ENCODE assay signal across 8 cellular contexts in genomic region chr22:46737976-46738641, GRCh38. TPM values are rescaled to one million over a fixed set of nuclear protein-coding genes. Genes with fewer than 3 reads are reported as not detected.
DNase-seq lines count a peak whose midpoint lies in the region; ATAC-seq, FAIRE-seq and TF ChIP-seq lines count a peak whose summit lies in the region.

Gene CERK (minus strand): TSS chr22:46738252. CDS start chr22:46738148, 104 bp downstream.

- H4K20me1 ChIP-seq in endothelial cell of umbilical vein (replicated peaks; ENCODE audit: control insufficient read depth, extremely low read depth, insufficient read depth, low read length): no peaks in the 10 kb centered on the region

- peak within 1 kb of the TSS; percentile 77 for H3K27ac Mint-ChIP-seq in stimulated activated memory B cell treated with anti-CD40 and anti-IgM and Interleukin-4, amounts not matched to agents 10 μg/mL and 1 μg/mL and 100 μg/mL, for 72 hours

- H3K27me3 Mint-ChIP-seq in stimulated activated memory B cell treated with anti-CD40 and anti-IgM and Interleukin-4, amounts not matched to agents 10 μg/mL and 1 μg/mL and 100 μg/mL, for 72 hours: no peaks in the 10 kb centered on the region

- peak; percentile 69 for TF ChIP-seq POLR2A in endothelial cell of umbilical vein (IDR thresholded peaks at IDR 0.05; ENCODE audit: low read depth, low read length)

- H3K9ac ChIP-seq in endothelial cell of umbilical vein (replicated peaks; ENCODE audit: extremely low read depth, insufficient read depth, low read length): peak within 1 kb of the TSS; percentile 94

- ATAC-seq in stimulated activated memory B cell treated with anti-CD40 and anti-IgM and Interleukin-4, amounts not matched to agents 10 μg/mL and 1 μg/mL and 100 μg/mL, for 72 hours: peak; percentile 76
- no peak for ATAC-seq in GM18520 (IDR thresholded peaks at IDR 0.05; ENCODE audit: unreplicated experiment)

- peak within 1 kb of the TSS; percentile 91 for H3K4me2 ChIP-seq in endothelial cell of umbilical vein (ENCODE audit: insufficient read depth, low read length)

- no peaks in the 10 kb centered on the region for H3K9me3 ChIP-seq in endothelial cell of umbilical vein (replicated peaks; ENCODE audit: control insufficient read depth, insufficient read depth, low read length)

- DNase-seq in EL (peak; percentile 76), HEK293T (ENCODE audit: extremely low spot score) (peak; percentile 77), NOMO-1 (lab: John Stamatoyannopoulos, UW; ENCODE audit: unreplicated experiment in 2 of 2) (peak; percentile 44 to 61), endothelial cell of umbilical vein (ENCODE audit: low read depth, low spot score) (peak; percentile 73), mesenteric fat pad (ENCODE audit: low spot score) (no peak)
- peak; percentile 73 for DNase-seq in activated CD8-positive, alpha-beta memory T cell treated with anti-CD3 and anti-CD28 coated beads, Interleukin-2, amount 50 U/mL, for 48 hours

- peak; percentile 75 for FAIRE-seq in endothelial cell of umbilical vein (lab: Jason Lieb, UNC)

- CTCF ChIA-PET in HEK293T (lab: Yijun Ruan, JAX) (interaction anchor here (0.5 kb wide), 1 partner anchor 21 kb away, joined by 3 read pairs; no protein-coding TSS in a partner anchor), endothelial cell of umbilical vein (lab: Charles Lee) (interaction anchor here (0.8 to 4.3 kb wide), 7 partner anchors 13 to 66 kb away, joined by 3 to 40 read pairs (median 3); partner anchors contain the start of gene TBC1D22A)

- H3K27me3 ChIP-seq in endothelial cell of umbilical vein (ENCODE audit: control insufficient read depth in 2 of 2, insufficient read depth in 2 of 2, low read length in 2 of 2): no peaks in the 10 kb centered on the region

- H3K79me2 ChIP-seq in endothelial cell of umbilical vein (ENCODE audit: control insufficient read depth, insufficient read depth, low read length): peaks cover 52% of the 10 kb centered on the region

- H2AFZ ChIP-seq in endothelial cell of umbilical vein (ENCODE audit: low read depth, low read length): peak within 1 kb of the TSS; percentile 45

- peak within 1 kb of the TSS; percentile 87 for H3K4me3 Mint-ChIP-seq in stimulated activated memory B cell treated with anti-CD40 and anti-IgM and Interleukin-4, amounts not matched to agents 10 μg/mL and 1 μg/mL and 100 μg/mL, for 72 hours

- POLR2A ChIA-PET in HEK293T (lab: Yijun Ruan, JAX) (interaction anchor here (1.0 to 1.5 kb wide), 2 partner anchors 13 to 24 kb away, joined by 5 to 8 read pairs; partner anchors contain the start of gene TBC1D22A), endothelial cell of umbilical vein (lab: Charles Lee) (no interaction called here)

- no TSS peak for BruUV-seq in endothelial cell of umbilical vein (replicated peaks; lab: Mats Ljungman, UMichigan)

- peak within 1 kb of the TSS; percentile 60 to 97 (median 75) for H3K4me3 ChIP-seq in endothelial cell of umbilical vein (replicated peaks in 1 of 3; ENCODE audit: insufficient read depth in 1 of 3, low read depth in 1 of 3, low read length in 3 of 3)

- dilution Hi-C loops in endothelial cell of umbilical vein (cut with MboI; ENCODE audit: extremely low pct_ligation_motif_present, low sequenced_read_pairs): no loop called here

- H3K4me1 Mint-ChIP-seq in stimulated activated memory B cell treated with anti-CD40 and anti-IgM and Interleukin-4, amounts not matched to agents 10 μg/mL and 1 μg/mL and 100 μg/mL, for 72 hours: peaks cover 57% of the 10 kb centered on the region

- no peaks in the 10 kb centered on the region for H3K36me3 ChIP-seq in endothelial cell of umbilical vein (ENCODE audit: control insufficient read depth in 2 of 2, extremely low read depth in 1 of 2, insufficient read depth in 2 of 2, low read length in 2 of 2)

- intact Hi-C loops in endothelial cell of umbilical vein (cut with micrococcal nuclease): loop anchor here (1.0 to 2.0 kb wide), 2 partner anchors 11 to 61 kb away; no protein-coding TSS in a partner anchor

- H3K9me1 ChIP-seq in endothelial cell of umbilical vein (replicated peaks; ENCODE audit: control insufficient read depth, extremely low read depth, insufficient read depth, low read length): no peaks in the 10 kb centered on the region

- no peak for TF ChIP-seq CTCF in endothelial cell of umbilical vein (IDR thresholded peaks at IDR 0.05; ENCODE audit: extremely low read depth in 1 of 2, insufficient read depth in 1 of 2, low read depth in 1 of 2, low read length in 2 of 2)

- H3K9me3 Mint-ChIP-seq in stimulated activated memory B cell treated with anti-CD40 and anti-IgM and Interleukin-4, amounts not matched to agents 10 μg/mL and 1 μg/mL and 100 μg/mL, for 72 hours: peaks cover 5% of the 10 kb centered on the region

- H3K27ac ChIP-seq in endothelial cell of umbilical vein (ENCODE audit: insufficient read depth, low read depth, low read length): peak within 1 kb of the TSS; percentile 90

- peaks cover 39% of the 10 kb centered on the region for H3K4me1 ChIP-seq in endothelial cell of umbilical vein (ENCODE audit: control insufficient read depth, extremely low read depth, insufficient read depth, low read length)

- peaks cover 5% of the 10 kb centered on the region for H3K36me3 Mint-ChIP-seq in stimulated activated memory B cell treated with anti-CD40 and anti-IgM and Interleukin-4, amounts not matched to agents 10 μg/mL and 1 μg/mL and 100 μg/mL, for 72 hours

TF ChIP-seq in HEK293T, 16 proteins besides CTCF, POLR2A, EP300 and RAD21:
- no peak for TF ChIP-seq TARDBP (IDR thresholded peaks at IDR 0.05)
- no peak for TF ChIP-seq FOXA1 (IDR thresholded peaks at IDR 0.05)
- no peak for TF ChIP-seq CTBP1 (IDR thresholded peaks at IDR 0.05; ENCODE audit: borderline replicate concordance)
- TF ChIP-seq ARNT (IDR thresholded peaks at IDR 0.05): no peak
- TF ChIP-seq NFRKB (IDR thresholded peaks at IDR 0.05): no peak
- TF ChIP-seq HDGF (IDR thresholded peaks at IDR 0.05; ENCODE audit: borderline replicate concordance): no peak
- TF ChIP-seq FOXM1 (IDR thresholded peaks at IDR 0.05; ENCODE audit: borderline replicate concordance): no peak; the same call in 1 of the 2 replicates
- TF ChIP-seq FOXK2 (IDR thresholded peaks at IDR 0.05): no peak
- no peak for TF ChIP-seq ELF4 (IDR thresholded peaks at IDR 0.05)
- no peak for TF ChIP-seq L3MBTL2 (conservative IDR thresholded peaks at IDR 0.05)
- TF ChIP-seq SUZ12 (IDR thresholded peaks at IDR 0.05): no peak
- no peak for TF ChIP-seq SP1 (IDR thresholded peaks at IDR 0.05)
- no peak for TF ChIP-seq BHLHE40 (IDR thresholded peaks at IDR 0.05; ENCODE audit: borderline replicate concordance)
- no peak for TF ChIP-seq ZNF384 (IDR thresholded peaks at IDR 0.05)
- TF ChIP-seq LEF1 (IDR thresholded peaks at IDR 0.05; ENCODE audit: borderline replicate concordance): no peak
- TF ChIP-seq PKNOX1 (IDR thresholded peaks at IDR 0.05): no peak

TF ChIP-seq in endothelial cell of umbilical vein, 7 proteins besides CTCF, POLR2A, EP300 and RAD21:
- no peak for TF ChIP-seq JUN (IDR thresholded peaks at IDR 0.05; ENCODE audit: borderline replicate concordance, insufficient read depth, insufficient read length, low read depth)
- TF ChIP-seq MAX (IDR thresholded peaks at IDR 0.05; ENCODE audit: insufficient read depth, insufficient read length): no peak
- peak; percentile 10 for TF ChIP-seq POLR2AphosphoS5 (IDR thresholded peaks at IDR 0.05; ENCODE audit: insufficient read depth, low read depth, low read length)

RNA-seq across cellular contexts. Expression of gene CERK, which starts in this region (rescaled TPM):
- 88.0 and 104 TPM in 2 replicates for total RNA-seq in endothelial cell of umbilical vein
- polyA plus RNA-seq in endothelial cell of umbilical vein: 44.1 and 61.1 TPM in 2 replicates
- polyA plus RNA-seq in endothelial cell of umbilical vein (2011; cell fraction: cytosol; rRNA removed): 50.7 and 54.4 TPM in 2 replicates
- polyA plus RNA-seq in endothelial cell of umbilical vein (2011; cell fraction: nucleus; rRNA removed): 68.9 and 69.2 TPM in 2 replicates
- 59.7 and 68.3 TPM in 2 replicates for polyA plus RNA-seq in endothelial cell of umbilical vein (2012)
- 115 and 119 TPM in 2 replicates for polyA minus RNA-seq in endothelial cell of umbilical vein
- 11.3 TPM for polyA minus RNA-seq in endothelial cell of umbilical vein (2011; cell fraction: cytosol; rRNA and poly(A)+ RNA removed)
- 51.1 and 53.1 TPM in 2 replicates for polyA minus RNA-seq in endothelial cell of umbilical vein (2011; cell fraction: nucleus; rRNA and poly(A)+ RNA removed)
- 30.8 TPM for total RNA-seq in mesenteric fat pad
